Comparison of ENCODE assay signal across 28 cellular contexts in the genomic region with DNA sequence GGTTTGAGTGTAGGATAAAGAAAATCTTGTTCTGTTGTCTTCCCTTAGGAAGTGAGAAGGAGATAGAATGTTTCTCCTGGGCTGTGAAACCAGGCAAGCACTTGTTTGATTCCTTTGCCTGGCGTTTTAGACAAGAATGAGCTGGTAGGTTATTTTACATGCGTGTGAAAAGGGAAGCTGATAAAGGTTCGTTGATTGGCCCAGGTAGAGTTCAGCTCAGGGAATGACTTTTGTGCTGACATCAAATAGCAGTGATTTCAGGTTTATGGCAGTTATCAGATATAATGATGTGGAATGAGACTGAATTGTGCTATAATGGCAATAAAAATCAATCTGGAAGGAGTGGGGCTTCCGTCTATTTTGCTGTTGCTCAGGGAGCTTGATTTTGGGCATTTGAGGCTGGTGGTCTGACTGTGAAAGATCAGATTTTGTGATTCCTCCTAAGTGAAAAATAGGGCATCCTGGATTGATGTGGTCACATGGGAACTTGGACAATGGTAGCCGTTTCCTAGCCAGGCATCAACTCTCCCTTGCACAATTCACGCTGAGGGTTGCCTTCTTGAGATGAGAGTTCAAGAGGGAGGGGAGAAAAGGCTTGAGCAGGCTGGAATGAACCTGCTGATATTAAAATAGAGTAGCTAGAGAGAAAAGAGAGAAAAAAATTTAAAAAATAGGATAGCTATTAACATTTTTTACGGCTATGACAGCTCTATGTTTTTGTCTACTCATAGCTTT.
"Had no signal": no experiment of that assay in that cellular context is flagged by ENCODE, and none has a peak within 500 bp of the region (broad histone marks: within the 10 kb centered on the region; RNA-seq: fewer than 3 reads in every experiment).

No MANE protein-coding gene starts in this region.

- H3K27ac ChIP-seq: adrenal gland, body of pancreas, epithelial cell of prostate, esophagus squamous epithelium, gastroesophageal sphincter, WERI-Rb-1 had no signal

- H3K4me3 ChIP-seq: adrenal gland, body of pancreas, esophagus squamous epithelium, gastroesophageal sphincter had no signal

- ATAC-seq: activated CD4-positive, CD25-positive, alpha-beta regulatory T cell treated with anti-CD3 and anti-CD28 coated beads, Interleukin-2, amount 50 U/mL, for 24 hours; activated CD8-positive, alpha-beta memory T cell treated with anti-CD3 and anti-CD28 coated beads, Interleukin-2, amount 10 ng/mL, durations not matched to agents 7 days and 5 days; activated CD8-positive, alpha-beta T cell treated with anti-CD3 and anti-CD28 coated beads for 36 hours; activated naive CD8-positive, alpha-beta T cell treated with anti-CD3 and anti-CD28 coated beads, Interleukin-2, amount 50 U/mL, for 24 hours; body of pancreas; gastroesophageal sphincter; T-helper 17 cell had no signal

- H3K4me1 ChIP-seq: adrenal gland, body of pancreas, esophagus squamous epithelium, gastroesophageal sphincter had no signal

- H3K36me3 ChIP-seq: adrenal gland, esophagus squamous epithelium, gastroesophageal sphincter, WERI-Rb-1 had no signal

- H3K27me3 ChIP-seq: adrenal gland, body of pancreas, esophagus squamous epithelium had no signal

- H3K9me3 ChIP-seq: adrenal gland, body of pancreas, esophagus squamous epithelium, gastroesophageal sphincter had no signal

- DNase-seq: activated B cell treated with CpG ODN at 0.5 μM for 24 hours; activated CD4-positive, alpha-beta T cell treated with anti-CD3 and anti-CD28 coated beads for 48 hours; activated CD4-positive, alpha-beta T cell treated with anti-CD3 and anti-CD28 coated beads, Interleukin-2, amount 50 U/mL, for 1 hour; activated CD4-positive, alpha-beta T cell treated with anti-CD3 and anti-CD28 coated beads, Interleukin-2, amount 50 U/mL, for 48 hours; activated CD8-positive, alpha-beta memory T cell treated with anti-CD3 and anti-CD28 coated beads, Interleukin-2, amount 10 ng/mL, durations not matched to agents 7 days and 5 days; activated CD8-positive, alpha-beta memory T cell treated with anti-CD3 and anti-CD28 coated beads, Interleukin-2, amount 50 U/mL, for 4 hours; activated CD8-positive, alpha-beta T cell treated with anti-CD3 and anti-CD28 coated beads for 36 hours; activated effector memory CD4-positive, alpha-beta T cell treated with anti-CD3 and anti-CD28 coated beads, Interleukin-2, amount 50 U/mL, for 16 hours; activated naive CD4-positive, alpha-beta T cell treated with anti-CD3 and anti-CD28 coated beads for 36 hours; activated naive CD8-positive, alpha-beta T cell treated with anti-CD3 and anti-CD28 coated beads for 36 hours; activated naive CD8-positive, alpha-beta T cell treated with anti-CD3 and anti-CD28 coated beads, Interleukin-2, amount 50 U/mL, for 24 hours; activated T-cell treated with anti-CD3 and anti-CD28 coated beads, Interleukin-2, amount 50 U/mL, for 1 hour; activated T-cell treated with anti-CD3 and anti-CD28 coated beads, Interleukin-2, amount 50 U/mL, for 48 hours; adrenal gland; amygdala; aorta; body of pancreas; caudate nucleus; effector CD8-positive, alpha-beta T cell; esophagus squamous epithelium; foreskin melanocyte; T-helper 1 cell; T-helper 17 cell; T1000; WERI-Rb-1 had no signal
